ENCODE assay signal across 11 cellular contexts in genomic region chr1:112544011-112544688, GRCh38. TPM values are rescaled to one million over a fixed set of nuclear protein-coding genes. Genes with fewer than 3 reads are reported as not detected.
DNase-seq lines count a peak whose midpoint lies in the region; ATAC-seq and TF ChIP-seq lines count a peak whose summit lies in the region.
"Had no signal": no experiment of that assay in that cellular context is flagged by ENCODE, and none has a peak within 500 bp of the region (broad histone marks: within the 10 kb centered on the region; RNA-seq: fewer than 3 reads in every experiment).

No MANE protein-coding gene starts in this region.

- H3K4me3 ChIP-seq in brain microvascular endothelial cell (ENCODE audit: low read depth, low read length) (no peak overlapping the region), left lung (no peak overlapping the region)
- H3K4me3 ChIP-seq: lower lobe of right lung had no signal

- ATAC-seq in left lung, result peak; percentile 82
- no peak for ATAC-seq in GM21825 (IDR thresholded peaks at IDR 0.05; ENCODE audit: unreplicated experiment)
- no peak for ATAC-seq in GM18867 (IDR thresholded peaks at IDR 0.05; ENCODE audit: unreplicated experiment)

- TF ChIP-seq CTCF in brain microvascular endothelial cell (IDR thresholded peaks at IDR 0.05; ENCODE audit: low read depth, low read length, missing control alignments) (no peak), left lung (IDR thresholded peaks at IDR 0.05) (no peak)

- peaks cover 0 to 4% of the 10 kb centered on the region in 2 donors for H3K4me1 ChIP-seq in left lung
- H3K4me1 ChIP-seq: lower lobe of right lung had no signal

- DNase-seq in A172 (ENCODE audit: low spot score) (peak; percentile 94), HT-29 (ENCODE audit: low spot score) (peak; percentile 65), brain microvascular endothelial cell (peak; percentile 91), left lung (no peak), DMS79 (lab: John Stamatoyannopoulos, UW) (no peak), NCI-H510A treated with DMSO at 0.1 percent for 48 hours (lab: John Stamatoyannopoulos, UW) (no peak)
- DNase-seq: activated naive CD4-positive, alpha-beta T cell; lower lobe of right lung; SHP77 had no signal

- in situ Hi-C loops in brain microvascular endothelial cell (cut with HindIII; ENCODE audit: low pct_ligation_motif_present, low sequenced_read_pairs), result no loop called here

- H3K9me3 ChIP-seq in left lung, result no peaks in the 10 kb centered on the region
- H3K9me3 ChIP-seq: lower lobe of right lung had no signal

- intact Hi-C loops in left lung (cut with DNase I), result no loop called here

- H3K27me3 ChIP-seq in brain microvascular endothelial cell (replicated peaks) (no peaks in the 10 kb centered on the region), left lung (no peaks in the 10 kb centered on the region)

- H3K27ac ChIP-seq in brain microvascular endothelial cell (peak overlapping the region; percentile 100), left lung (peak overlapping the region; percentile 30 to 72)
- H3K27ac ChIP-seq: lower lobe of right lung had no signal

- H3K36me3 ChIP-seq in brain microvascular endothelial cell (replicated peaks), result no peaks in the 10 kb centered on the region
- peaks cover 0 to 36% of the 10 kb centered on the region in 2 donors for H3K36me3 ChIP-seq in left lung

RNA-seq across cellular contexts. Expression of gene WNT2B, which starts 35.4 kb away (rescaled TPM):
- 0.05 TPM in 1 of 2 replicates, not detected in the other for total RNA-seq in A172 (2014; rRNA removed; shearing (Covaris generic))
- total RNA-seq in HT-29 (2014; rRNA removed; shearing (Covaris generic)), result 0.28 and 1.0 TPM in 2 replicates
- total RNA-seq in left lung, result 1 to 10 TPM; 4.5 to 5.3 TPM

Comparison
In these comparisons a context has a peak if more than half of its experiments do, and no peak if none do; other contexts are left out.
1. DNase-seq: peak in A172 (single experiment), HT-29 (single experiment) and brain microvascular endothelial cell (single experiment); none in left lung (0 of 2), DMS79 (single experiment) and NCI-H510A treated with DMSO at 0.1 percent for 48 hours (single experiment).